ENCODE assay signal across 8 cellular contexts in the genomic region with DNA sequence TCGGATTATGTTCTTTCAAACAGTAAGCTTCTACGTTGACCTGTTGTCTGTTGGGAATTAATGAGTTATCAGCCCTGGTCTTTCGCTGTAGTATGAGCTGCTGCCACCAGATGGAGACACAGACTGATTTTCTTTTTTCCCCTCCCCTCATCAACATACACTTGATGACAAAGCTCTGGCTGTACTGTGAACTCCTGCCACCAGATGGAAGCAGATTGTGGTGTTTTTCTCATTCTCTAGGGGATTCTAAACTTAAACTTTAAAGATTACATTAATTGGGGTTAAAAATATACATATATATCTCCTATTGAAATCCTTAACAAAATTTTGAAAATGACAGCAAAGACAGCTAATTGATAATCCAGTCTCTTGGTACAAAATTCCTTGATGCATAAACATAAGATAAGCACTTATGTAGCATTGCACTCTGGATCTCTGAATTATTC. TPM values are rescaled to one million over a fixed set of nuclear protein-coding genes. Genes with fewer than 3 reads are reported as not detected.
DNase-seq lines count a peak whose midpoint lies in the region; ATAC-seq and TF ChIP-seq lines count a peak whose summit lies in the region.

No MANE protein-coding gene starts in this region.

- no peaks in the 10 kb centered on the region for H3K9me3 ChIP-seq in PC-9 (ENCODE audit: insufficient read depth, low read depth)
- H3K9me3 ChIP-seq in fibroblast of lung (ENCODE audit: control insufficient read depth, insufficient read depth, low read depth, low read length): no peaks in the 10 kb centered on the region
- H3K9me3 ChIP-seq in neural progenitor cell (ENCODE audit: low read depth): no peaks in the 10 kb centered on the region
- no peaks in the 10 kb centered on the region for H3K9me3 ChIP-seq in thoracic aorta

- POLR2A ChIA-PET in PC-9 (lab: Charles Lee; ENCODE audit: unreplicated experiment): interaction anchor here (0.6 kb wide), 1 partner anchor 12 kb away, joined by 4 read pairs; no protein-coding TSS in a partner anchor

- TF ChIP-seq CTCF in GM23338 (conservative IDR thresholded peaks at IDR 0.05; ENCODE audit: low read depth in 2 of 2) (peak; percentile 83 to 87), PC-9 (conservative IDR thresholded peaks at IDR 0.05) (peak; percentile 94), fibroblast of lung (conservative IDR thresholded peaks at IDR 0.05 in 1 of 2, IDR thresholded peaks at IDR 0.05 in 1 of 2; ENCODE audit: low read depth in 1 of 2, low read length in 2 of 2) (peak; percentile 77), neural progenitor cell (IDR thresholded peaks at IDR 0.05) (peak; percentile 93), thoracic aorta (IDR thresholded peaks at IDR 0.05) (peak; percentile 73)

- H3K9me2 ChIP-seq in GM23338 (ENCODE audit: insufficient read depth) (no peaks in the 10 kb centered on the region), PC-9 (ENCODE audit: insufficient read depth) (no peaks in the 10 kb centered on the region)

- CTCF ChIA-PET in PC-9 (lab: Charles Lee): interaction anchor here (0.9 to 1.3 kb wide), 3 partner anchors 13 to 1917 kb away, joined by 3 to 16 read pairs (median 5); no protein-coding TSS in a partner anchor

- no peaks in the 10 kb centered on the region for H3K4me1 ChIP-seq in GM23338 (ENCODE audit: insufficient read depth)
- H3K4me1 ChIP-seq in PC-9 (replicated peaks; ENCODE audit: insufficient read depth): peaks cover 5% of the 10 kb centered on the region; the same call in 1 of the 2 replicates
- no peaks in the 10 kb centered on the region for H3K4me1 ChIP-seq in fibroblast of lung (ENCODE audit: control insufficient read depth, extremely low read depth, insufficient read depth, low read length)
- no peaks in the 10 kb centered on the region for H3K4me1 ChIP-seq in neural progenitor cell
- no peaks in the 10 kb centered on the region for H3K4me1 ChIP-seq in thoracic aorta (ENCODE audit: control insufficient read depth in 1 of 2, low read depth in 2 of 2)

- ATAC-seq in GM23338: peak; percentile 83
- peak; percentile 89 for ATAC-seq in activated T-cell treated with anti-CD3 and anti-CD28 coated beads, Interleukin-2, amount 50 U/mL, for 4 hours
- no peak for ATAC-seq in thoracic aorta (ENCODE audit: insufficient number of reproducible peaks, low FRiP score, low read depth)

- no peaks in the 10 kb centered on the region for H4K20me1 ChIP-seq in GM23338 (replicated peaks; ENCODE audit: insufficient read depth)
- H4K20me1 ChIP-seq in PC-9 (ENCODE audit: insufficient read depth): no peaks in the 10 kb centered on the region
- H4K20me1 ChIP-seq in fibroblast of lung (ENCODE audit: control insufficient read depth, extremely low read depth, insufficient read depth, low read length): no peaks in the 10 kb centered on the region
- no peaks in the 10 kb centered on the region for H4K20me1 ChIP-seq in neural progenitor cell (ENCODE audit: low read depth)

- intact Hi-C loops in PC-9 (cut with micrococcal nuclease; ENCODE audit: unreplicated experiment): loop anchor here (1.0 to 2.0 kb wide), 5 partner anchors 151 to 1631 kb away; no protein-coding TSS in a partner anchor

- DNase-seq in ELR (ENCODE audit: low read depth) (peak; percentile 75), GM23338 (ENCODE audit: low spot score) (peak; percentile 72), Kasumi-1 (lab: John Stamatoyannopoulos, UW) (peak; percentile 73 to 85), PC-9 (peak; percentile 61), fibroblast of lung (ENCODE audit: low read depth in 2 of 2) (peak; percentile 66 to 85), neural progenitor cell (ENCODE audit: low spot score) (peak; percentile 72), thoracic aorta (ENCODE audit: low spot score) (no peak)
- peak; percentile 64 for DNase-seq in activated T-cell treated with anti-CD3 and anti-CD28 coated beads, Interleukin-2, amount 50 U/mL, for 4 hours

- H3K9me3 Mint-ChIP-seq in GM23338: no peaks in the 10 kb centered on the region
- H3K9me3 Mint-ChIP-seq in activated T-cell treated with anti-CD3 and anti-CD28 coated beads, Interleukin-2, amount 50 U/mL, for 4 hours: no peaks in the 10 kb centered on the region
- no peaks in the 10 kb centered on the region for H3K9me3 Mint-ChIP-seq in neural progenitor cell

- H3K36me3 ChIP-seq in GM23338 (ENCODE audit: insufficient read depth) (no peaks in the 10 kb centered on the region; the same call in 1 of the 2 replicates), PC-9 (ENCODE audit: low read depth) (peaks cover 6% of the 10 kb centered on the region; the same call in 1 of the 2 replicates), fibroblast of lung (ENCODE audit: control insufficient read depth, insufficient read depth, low read length) (no peaks in the 10 kb centered on the region), neural progenitor cell (no peaks in the 10 kb centered on the region), thoracic aorta (no peaks in the 10 kb centered on the region)

- no peak overlapping the region for H3K9ac ChIP-seq in fibroblast of lung (ENCODE audit: insufficient read depth, low read length)
- H3K9ac ChIP-seq in neural progenitor cell: no peak overlapping the region

- BruUV-seq in PC-9 (replicated peaks; lab: Mats Ljungman, UMichigan): no TSS peak

- no peaks in the 10 kb centered on the region; the same call in 2 of the 3 replicates for H3K4me1 Mint-ChIP-seq in GM23338
- H3K4me1 Mint-ChIP-seq in activated T-cell treated with anti-CD3 and anti-CD28 coated beads, Interleukin-2, amount 50 U/mL, for 4 hours (ENCODE audit: low read depth): peaks cover 18% of the 10 kb centered on the region
- H3K4me1 Mint-ChIP-seq in neural progenitor cell: peaks cover 4% of the 10 kb centered on the region

- no peaks in the 10 kb centered on the region for H3K79me2 ChIP-seq in GM23338 (replicated peaks; ENCODE audit: insufficient read depth)
- no peaks in the 10 kb centered on the region for H3K79me2 ChIP-seq in PC-9 (ENCODE audit: low read depth)
- H3K79me2 ChIP-seq in fibroblast of lung (ENCODE audit: control insufficient read depth, insufficient read depth, low read length): no peaks in the 10 kb centered on the region
- H3K79me2 ChIP-seq in neural progenitor cell (ENCODE audit: low read depth): no peaks in the 10 kb centered on the region

- peaks cover 5% of the 10 kb centered on the region for H3K27me3 Mint-ChIP-seq in GM23338 (ENCODE audit: insufficient read depth, low read depth, poor library complexity)
- no peaks in the 10 kb centered on the region for H3K27me3 Mint-ChIP-seq in activated T-cell treated with anti-CD3 and anti-CD28 coated beads, Interleukin-2, amount 50 U/mL, for 4 hours (ENCODE audit: low read depth)
- H3K27me3 Mint-ChIP-seq in neural progenitor cell (ENCODE audit: insufficient read depth, low read depth): peaks cover 3% of the 10 kb centered on the region

- peaks cover 3% of the 10 kb centered on the region; the same call in 1 of the 2 replicates for H3F3A ChIP-seq in GM23338 (replicated peaks; ENCODE audit: low read depth)
- peaks cover 8% of the 10 kb centered on the region; the same call in 1 of the 2 replicates for H3F3A ChIP-seq in PC-9 (ENCODE audit: insufficient read depth, low read depth)
- H3F3A ChIP-seq in neural progenitor cell (ENCODE audit: low read depth): peaks cover 4% of the 10 kb centered on the region

- H3K36me3 Mint-ChIP-seq in GM23338 (ENCODE audit: low read depth) (peaks cover 53% of the 10 kb centered on the region), neural progenitor cell (peaks cover 15% of the 10 kb centered on the region)
- H3K36me3 Mint-ChIP-seq in activated T-cell treated with anti-CD3 and anti-CD28 coated beads, Interleukin-2, amount 50 U/mL, for 4 hours (ENCODE audit: insufficient read depth): peaks cover 9% of the 10 kb centered on the region

- H3K27me3 ChIP-seq in GM23338 (ENCODE audit: insufficient read depth) (no peaks in the 10 kb centered on the region), PC-9 (ENCODE audit: insufficient read depth, low read depth) (no peaks in the 10 kb centered on the region), fibroblast of lung (ENCODE audit: control insufficient read depth, insufficient read depth, low read length) (no peaks in the 10 kb centered on the region), neural progenitor cell (no peaks in the 10 kb centered on the region), thoracic aorta (replicated peaks; ENCODE audit: insufficient read depth) (no peaks in the 10 kb centered on the region)

- no peak overlapping the region for H2AFZ ChIP-seq in GM23338
- no peak overlapping the region for H2AFZ ChIP-seq in PC-9
- no peak overlapping the region for H2AFZ ChIP-seq in fibroblast of lung (ENCODE audit: low read length)
- no peak overlapping the region for H2AFZ ChIP-seq in neural progenitor cell (replicated peaks)

- no peak overlapping the region for H3K27ac Mint-ChIP-seq in GM23338
- H3K27ac Mint-ChIP-seq in neural progenitor cell: no peak overlapping the region

- H3K4me2 ChIP-seq in GM23338: no peak overlapping the region
- H3K4me2 ChIP-seq in PC-9: no peak overlapping the region
- no peak overlapping the region for H3K4me2 ChIP-seq in fibroblast of lung (ENCODE audit: extremely low read depth, insufficient read depth, low read length)
- no peak overlapping the region for H3K4me2 ChIP-seq in neural progenitor cell

- no peak overlapping the region for H3K27ac ChIP-seq in GM23338 (ENCODE audit: low read depth)
- H3K27ac ChIP-seq in PC-9: 0 out of 2 replicates have a peak overlapping the region, but pooled peaks have one; percentile 9
- no peak overlapping the region for H3K27ac ChIP-seq in fibroblast of lung (ENCODE audit: insufficient read depth, low read length)
- no peak overlapping the region for H3K27ac ChIP-seq in neural progenitor cell
- H3K27ac ChIP-seq in thoracic aorta: peak overlapping the region in 1 of 2 donors; percentile 47

- H3K4me3 Mint-ChIP-seq in GM23338: no peak overlapping the region
- no peak overlapping the region for H3K4me3 Mint-ChIP-seq in activated T-cell treated with anti-CD3 and anti-CD28 coated beads, Interleukin-2, amount 50 U/mL, for 4 hours
- H3K4me3 Mint-ChIP-seq in neural progenitor cell: no peak overlapping the region

- H3K4me3 ChIP-seq in GM23338 (no peak overlapping the region), PC-9 (no peak overlapping the region), fibroblast of lung (replicated peaks in 1 of 4; ENCODE audit: control extremely low read depth in 1 of 4, insufficient read depth in 1 of 4, low read depth in 3 of 4, low read length in 4 of 4) (no peak overlapping the region), neural progenitor cell (no peak overlapping the region), thoracic aorta (no peak overlapping the region)

RNA-seq across cellular contexts. Expression of a gene that starts 44.8 kb away (rescaled TPM):
- total RNA-seq in GM23338 (2014; rRNA removed; shearing (Covaris generic)): 168 and 185 TPM in 2 replicates
- 246 and 274 TPM in 2 replicates for polyA plus RNA-seq in GM23338 (2016; fragmentation: Nextera tagmentation; extraction: Ambion mirVana)
- total RNA-seq in PC-9 (2021): 186 and 218 TPM in 2 replicates
- 100 to 1,000 TPM in 1 of 3 donors, 10 to 100 TPM in 2; 78.4 to 109 (median 92.2) TPM for total RNA-seq in activated T-cell treated with anti-CD3 and anti-CD28 coated beads, Interleukin-2, amount 50 U/mL, for 4 hours
- 176 and 252 TPM in 2 replicates for total RNA-seq in fibroblast of lung
- polyA plus RNA-seq in fibroblast of lung: 129 and 186 TPM in 2 replicates
- polyA plus RNA-seq in fibroblast of lung (2012): 134 and 199 TPM in 2 replicates
- polyA minus RNA-seq in fibroblast of lung (ENCODE audit: low replicate concordance): 16.2 and 23.8 TPM in 2 replicates
- total RNA-seq in neural progenitor cell (ENCODE audit: low replicate concordance): 105 and 142 TPM in 2 replicates
- total RNA-seq in thoracic aorta: 10 to 100 TPM; 37.8 to 61.6 TPM

RNA-seq across cellular contexts. Expression of a gene that starts 46.8 kb away (rescaled TPM):
- 0.21 TPM in 1 of 2 replicates, not detected in the other for total RNA-seq in GM23338 (2014; rRNA removed; shearing (Covaris generic))
- polyA plus RNA-seq in GM23338 (2016; fragmentation: Nextera tagmentation; extraction: Ambion mirVana) (0.05 and 0.07 TPM in 2 replicates), fibroblast of lung (0.43 and 1.2 TPM in 2 replicates)
- total RNA-seq in PC-9 (2021) (2.1 and 3.5 TPM in 2 replicates), fibroblast of lung (1.7 and 1.8 TPM in 2 replicates), neural progenitor cell (ENCODE audit: low replicate concordance) (0.06 and 0.07 TPM in 2 replicates), thoracic aorta (under 1 TPM; 0.35 to 0.68 TPM)
- total RNA-seq in activated T-cell treated with anti-CD3 and anti-CD28 coated beads, Interleukin-2, amount 50 U/mL, for 4 hours: 1 to 10 TPM; 3.0 to 8.0 (median 4.7) TPM
- 0.21 and 0.90 TPM in 2 replicates for polyA plus RNA-seq in fibroblast of lung (2012)
- polyA minus RNA-seq in fibroblast of lung (ENCODE audit: low replicate concordance): 0.04 TPM in 1 of 2 replicates, not detected in the other
